Comparison of ENCODE assay signal across 20 cellular contexts in the genomic region with DNA sequence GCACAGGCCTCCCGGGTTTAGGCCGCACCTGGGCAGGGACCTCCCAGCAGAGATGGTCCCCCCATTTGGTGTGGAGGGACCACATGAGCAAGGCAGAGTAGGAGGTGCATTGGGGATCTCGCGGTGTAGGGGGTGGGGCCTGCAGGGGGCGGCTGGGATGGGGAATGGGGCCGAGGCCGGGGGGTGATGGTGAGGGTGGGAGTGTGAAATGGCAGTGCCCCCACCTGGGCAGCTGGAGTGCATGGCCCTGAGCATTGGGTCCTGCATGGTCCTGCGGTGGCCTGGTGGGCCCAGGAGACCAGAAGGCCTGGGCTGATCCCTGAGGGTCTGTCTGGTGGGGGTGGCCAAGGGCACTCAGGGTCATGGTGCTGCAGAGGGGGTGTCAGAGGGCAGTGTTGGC.
"Had no signal": no experiment of that assay in that cellular context is flagged by ENCODE, and none has a peak within 500 bp of the region (broad histone marks: within the 10 kb centered on the region; RNA-seq: fewer than 3 reads in every experiment).

No MANE protein-coding gene starts in this region.

- H3K4me1 ChIP-seq: body of pancreas, heart left ventricle, neural progenitor cell, psoas muscle, testis had no signal

- H3K27ac Mint-ChIP-seq: activated CD4-positive, alpha-beta T cell treated with anti-CD3 and anti-CD28 coated beads for 36 hours; activated naive CD4-positive, alpha-beta T cell treated with anti-CD3 and anti-CD28 coated beads for 36 hours; activated T-cell treated with anti-CD3 and anti-CD28 coated beads, Interleukin-2, amount 50 U/mL, for 24 hours; neural progenitor cell; T-cell; WTC11 had no signal

- H3K9me3 Mint-ChIP-seq: activated T-cell treated with anti-CD3 and anti-CD28 coated beads, Interleukin-2, amount 50 U/mL, for 24 hours had no signal

- H3K36me3 Mint-ChIP-seq: naive thymus-derived CD8-positive, alpha-beta T cell; neural progenitor cell; T-cell had no signal

- H3K4me2 ChIP-seq: neural progenitor cell had no signal

- H3K4me3 ChIP-seq: body of pancreas, cardiac muscle cell, heart left ventricle, neural progenitor cell, ovary, psoas muscle, testis had no signal

- DNase-seq: activated CD4-positive, alpha-beta T cell treated with anti-CD3 and anti-CD28 coated beads for 36 hours; activated CD4-positive, alpha-beta T cell treated with anti-CD3 and anti-CD28 coated beads, Interleukin-2, amount 50 U/mL, for 48 hours; activated naive CD4-positive, alpha-beta T cell treated with anti-CD3 and anti-CD28 coated beads for 36 hours; anterior cingulate cortex; effector CD4-positive, alpha-beta T cell; heart left ventricle; psoas muscle; stimulated activated CD4-positive, alpha-beta T cell treated with anti-CD3 and anti-CD28 coated beads, Interleukin-12 subunit alpha, Interleukin-12 subunit beta, amount 100 ng/mL, for 4 hours; stimulated activated CD4-positive, alpha-beta T cell treated with anti-CD3 and anti-CD28 coated beads, Interleukin-4, amount 100 ng/mL, for 4 hours; trophoblast cell had no signal

- ATAC-seq: activated CD4-positive, alpha-beta T cell treated with anti-CD3 and anti-CD28 coated beads for 36 hours; body of pancreas; heart left ventricle; naive thymus-derived CD8-positive, alpha-beta T cell; psoas muscle; SK-N-SH treated with all-trans-retinoic acid at 6 μM for 48 hours; T-cell; WTC11 had no signal

- H3K27me3 ChIP-seq: body of pancreas, cardiac muscle cell, heart left ventricle, neural progenitor cell, ovary, testis had no signal

- H3K27ac ChIP-seq: body of pancreas, cardiac muscle cell, heart left ventricle, neural progenitor cell, ovary, psoas muscle, testis had no signal

- H3K4me1 Mint-ChIP-seq: activated CD4-positive, alpha-beta T cell treated with anti-CD3 and anti-CD28 coated beads for 36 hours; neural progenitor cell; T-cell; WTC11 had no signal

- H3K4me3 Mint-ChIP-seq: activated CD4-positive, alpha-beta T cell treated with anti-CD3 and anti-CD28 coated beads for 36 hours; activated naive CD4-positive, alpha-beta T cell treated with anti-CD3 and anti-CD28 coated beads for 36 hours; activated T-cell treated with anti-CD3 and anti-CD28 coated beads, Interleukin-2, amount 50 U/mL, for 24 hours; naive thymus-derived CD8-positive, alpha-beta T cell; neural progenitor cell; T-cell; WTC11 had no signal

- H2AFZ ChIP-seq: neural progenitor cell had no signal

- H3K9ac ChIP-seq: neural progenitor cell had no signal
